In genomic region chr1:51284487-51284954, GRCh38 we compare ENCODE assay signal across 8 cellular contexts. TPM values are rescaled to one million over a fixed set of nuclear protein-coding genes. Genes with fewer than 3 reads are reported as not detected.
DNase-seq lines count a peak whose midpoint lies in the region; ATAC-seq and TF ChIP-seq lines count a peak whose summit lies in the region.

No MANE protein-coding gene starts in this region.

- ATAC-seq in GM19455 (IDR thresholded peaks at IDR 0.05; ENCODE audit: unreplicated experiment) (peak; percentile 32), HG03460 (IDR thresholded peaks at IDR 0.05; ENCODE audit: unreplicated experiment) (peak; percentile 41)

- H3K27ac ChIP-seq in VCaP, result peak overlapping the region; percentile 54
- no peak overlapping the region for H3K27ac ChIP-seq in vagina

- no peak for TF ChIP-seq POLR2A in vagina (IDR thresholded peaks at IDR 0.05)

- H3K4me3 ChIP-seq in retinal pigment epithelial cell (ENCODE audit: low read length) (no peak overlapping the region), vagina (no peak overlapping the region)

- TF ChIP-seq CTCF in VCaP (conservative IDR thresholded peaks at IDR 0.05), result no peak
- TF ChIP-seq CTCF in retinal pigment epithelial cell (conservative IDR thresholded peaks at IDR 0.05; ENCODE audit: low read depth, low read length), result no peak
- no peak for TF ChIP-seq CTCF in vagina (IDR thresholded peaks at IDR 0.05)

- H3K4me1 ChIP-seq in vagina, result no peaks in the 10 kb centered on the region

- H3K27me3 ChIP-seq in vagina, result no peaks in the 10 kb centered on the region

- no peaks in the 10 kb centered on the region for H3K9me3 ChIP-seq in vagina

- H3K36me3 ChIP-seq in vagina, result no peaks in the 10 kb centered on the region

- intact Hi-C loops in vagina (cut with DNase I), result no loop called here

- peak; percentile 76 for DNase-seq in DMS153 treated with DMSO at 0.1 percent for 48 hours (lab: John Stamatoyannopoulos, UW; ENCODE audit: unreplicated experiment)
- DNase-seq in retinal pigment epithelial cell (ENCODE audit: low read depth), result peak; percentile 19
- DNase-seq in vagina (ENCODE audit: extremely low spot score in 2 of 2), result no peak
- no peak for DNase-seq in DMS114 treated with DMSO at 0.1 percent for 48 hours (lab: John Stamatoyannopoulos, UW; ENCODE audit: unreplicated experiment)
- DNase-seq in stimulated activated CD4-positive, alpha-beta T cell treated with anti-CD3 and anti-CD28 coated beads, Interleukin-4, amount 100 ng/mL, for 4 hours, result no peak

RNA-seq across cellular contexts. Expression of gene TTC39A, which starts 45.8 kb away (rescaled TPM):
- 11.5 TPM for total RNA-seq in vagina

RNA-seq across cellular contexts. Expression of gene RNF11, which starts 48.4 kb away (rescaled TPM):
- total RNA-seq in vagina, result 73.9 TPM

Comparison
In these comparisons a context has a peak if more than half of its experiments do, and no peak if none do; other contexts are left out.
1. DNase-seq: peak in DMS153 treated with DMSO at 0.1 percent for 48 hours (single experiment) and retinal pigment epithelial cell (single experiment); none in vagina (0 of 2), DMS114 treated with DMSO at 0.1 percent for 48 hours (single experiment) and stimulated activated CD4-positive, alpha-beta T cell treated with anti-CD3 and anti-CD28 coated beads, Interleukin-4, amount 100 ng/mL, for 4 hours (0 of 2).